20 cellular contexts compared by ENCODE assay signal in genomic region chr4:7309636-7310035, GRCh38.
"Had no signal": no experiment of that assay in that cellular context is flagged by ENCODE, and none has a peak within 500 bp of the region (broad histone marks: within the 10 kb centered on the region; RNA-seq: fewer than 3 reads in every experiment).

No MANE protein-coding gene starts in this region.

- H3K4me1 ChIP-seq: stomach had no signal

- FAIRE-seq: colon, frontal cortex, islet of Langerhans, small intestine, urothelium cell line had no signal

- H3K27ac ChIP-seq: heart right ventricle, ovary, right atrium auricular region, stomach, thyroid gland had no signal

- H3K9me3 Mint-ChIP-seq: neural crest cell, type B pancreatic cell had no signal

- H3K27ac Mint-ChIP-seq: naive thymus-derived CD8-positive, alpha-beta T cell; type B pancreatic cell had no signal

- H3K36me3 Mint-ChIP-seq: naive thymus-derived CD8-positive, alpha-beta T cell; type B pancreatic cell had no signal

- H3K9me3 ChIP-seq: heart right ventricle, mucosa of descending colon, ovary, right atrium auricular region, stomach, thyroid gland had no signal

- H3K36me3 ChIP-seq: heart right ventricle, ovary, right atrium auricular region, stomach, thyroid gland had no signal

- ATAC-seq: esophagus mucosa; mucosa of descending colon; naive thymus-derived CD8-positive, alpha-beta T cell had no signal

- H3K4me3 ChIP-seq: heart right ventricle, mucosa of descending colon, ovary, right atrium auricular region, stomach, thyroid gland had no signal

- DNase-seq: dermis blood vessel endothelial cell; effector CD4-positive, alpha-beta T cell; heart right ventricle; naive thymus-derived CD8-positive, alpha-beta T cell; nucleus accumbens; ovary; small intestine; stimulated activated CD4-positive, alpha-beta T cell treated with anti-CD3 and anti-CD28 coated beads, Interleukin-12 subunit alpha, Interleukin-12 subunit beta, amount 100 ng/mL, for 4 hours; stimulated activated naive CD4-positive, alpha-beta T cell; stomach; thyroid gland had no signal

- H3K4me3 Mint-ChIP-seq: naive thymus-derived CD8-positive, alpha-beta T cell; neural crest cell; type B pancreatic cell had no signal

- H3K27me3 ChIP-seq: ovary, right atrium auricular region, thyroid gland had no signal
